ENCODE assay signal across 22 cellular contexts in genomic region chr5:6108540-6108848, GRCh38.
"Had no signal": no experiment of that assay in that cellular context is flagged by ENCODE, and none has a peak within 500 bp of the region (broad histone marks: within the 10 kb centered on the region; RNA-seq: fewer than 3 reads in every experiment).

No MANE protein-coding gene starts in this region.

- H3K27ac ChIP-seq: SJSA1, SK-N-MC had no signal

- DNase-seq: IMR-90, Karpas-422, KG1, MM.1S, NCI-H1092 treated with DMSO at 0.1 percent for 48 hours, NCI-H1436, NCI-H187, NCI-H2029, NCI-H2081 treated with DMSO at 0.1 percent for 48 hours, NCI-H2171, NCI-H226, NCI-H446, NCI-H510A, NCI-H524 treated with DMSO at 0.1 percent for 48 hours, NCI-H69, NCI-H774, Right ventricle myocardium superior, RPMI8226, SIG-M5 had no signal

- H3K27me3 ChIP-seq: SJSA1 had no signal

- H3K4me3 ChIP-seq: SJSA1, SK-N-MC had no signal

- H3K36me3 ChIP-seq: SJSA1 had no signal

- ATAC-seq: HepG2 had no signal

- H3K4me1 ChIP-seq: SJSA1 had no signal
